In genomic region chr5:179768326-179769085, GRCh38 we compare ENCODE assay signal across 15 cellular contexts. TPM values are rescaled to one million over a fixed set of nuclear protein-coding genes. Genes with fewer than 3 reads are reported as not detected.
DNase-seq lines count a peak whose midpoint lies in the region; ATAC-seq and TF ChIP-seq lines count a peak whose summit lies in the region.
"Had no signal": no experiment of that assay in that cellular context is flagged by ENCODE, and none has a peak within 500 bp of the region (broad histone marks: within the 10 kb centered on the region; RNA-seq: fewer than 3 reads in every experiment).

No MANE protein-coding gene starts in this region.

- no peak overlapping the region for H3K18ac ChIP-seq in mesendoderm (ENCODE audit: low read length)

- ATAC-seq in GM21423 (IDR thresholded peaks at IDR 0.05; ENCODE audit: unreplicated experiment) = no peak
- ATAC-seq: gastrocnemius medialis had no signal

- no peak overlapping the region for H2AK5ac ChIP-seq in mesendoderm (ENCODE audit: low read length)

- H3K4me1 ChIP-seq in HEK293 (ENCODE audit: control insufficient read depth, insufficient read depth, low read length) = peaks cover 1% of the 10 kb centered on the region; the same call in 1 of the 2 replicates
- H3K4me1 ChIP-seq in mesendoderm (ENCODE audit: control insufficient read depth, low read depth, low read length) = no peaks in the 10 kb centered on the region

- H3K27ac ChIP-seq in HEK293 (ENCODE audit: extremely low read depth, low read depth, low read length) (no peak overlapping the region), mesendoderm (ENCODE audit: low read depth, low read length) (no peak overlapping the region)
- H3K27ac ChIP-seq: gastrocnemius medialis, upper lobe of left lung had no signal

- POLR2A ChIA-PET in HEK293 (lab: Yijun Ruan, JAX) = no interaction called here

- no peak for TF ChIP-seq CTCF in HEK293 (tag by site-specific recombination; IDR thresholded peaks at IDR 0.05)
- peak; percentile 40 for TF ChIP-seq CTCF in choroid plexus epithelial cell (conservative IDR thresholded peaks at IDR 0.05; ENCODE audit: low read depth, low read length)

- H2BK5ac ChIP-seq in mesendoderm (ENCODE audit: low read length) = no peak overlapping the region

- CTCF ChIA-PET in HEK293 (lab: Yijun Ruan, JAX) = interaction anchor here (1.2 to 1.3 kb wide), 2 partner anchors 32 to 38 kb away, joined by 3 to 5 read pairs; no protein-coding TSS in a partner anchor

- DNase-seq in NK-92 treated with Interleukin-12 subunit alpha and Interleukin-12 subunit beta, amount 100 ng/mL, for 24 hours (lab: John Stamatoyannopoulos, UW) = peak; percentile 40
- DNase-seq in NK-92 (lab: John Stamatoyannopoulos, UW; ENCODE audit: unreplicated experiment) (no peak), choroid plexus epithelial cell (ENCODE audit: low read depth) (no peak), mesendoderm (peak; percentile 75), NCI-H187 treated with DMSO at 0.1 percent for 48 hours (lab: John Stamatoyannopoulos, UW) (no peak), GM19240 (ENCODE audit: insufficient read length, low spot score) (no peak)
- DNase-seq: 8988T; activated CD4-positive, alpha-beta T cell treated with anti-CD3 and anti-CD28 coated beads, Interleukin-2, amount 50 U/mL, for 4 hours; Calu3; gastrocnemius medialis; MM.1S; small intestine; upper lobe of left lung had no signal

- H3K23ac ChIP-seq in mesendoderm (ENCODE audit: low read length) = no peak overlapping the region

- no peak overlapping the region for H4K5ac ChIP-seq in mesendoderm (ENCODE audit: low read length)

- no peak overlapping the region for H3K9ac ChIP-seq in mesendoderm (ENCODE audit: low read length)

- no CpG with 5 or more reads among the region's 18 CpGs for WGBS in mesendoderm (ENCODE audit: extremely low coverage, insufficient coverage, low lambda C conversion rate)

- no peak overlapping the region for H3K4me2 ChIP-seq in mesendoderm (ENCODE audit: low read length)

- no peak overlapping the region for H3K4me3 ChIP-seq in HEK293 (ENCODE audit: low read depth, low read length)
- H3K4me3 ChIP-seq in choroid plexus epithelial cell (ENCODE audit: low read depth, low read length) = no peak overlapping the region
- no peak overlapping the region for H3K4me3 ChIP-seq in mesendoderm (ENCODE audit: low read length)
- H3K4me3 ChIP-seq: gastrocnemius medialis, upper lobe of left lung had no signal

- H4K8ac ChIP-seq in mesendoderm (ENCODE audit: low read depth, low read length) = no peak overlapping the region

- H3K27me3 ChIP-seq in mesendoderm (ENCODE audit: insufficient read depth, low read length, poor library complexity) = no peaks in the 10 kb centered on the region
- H3K27me3 ChIP-seq: gastrocnemius medialis, upper lobe of left lung had no signal

- no peak overlapping the region for H2BK15ac ChIP-seq in mesendoderm (replicated peaks; ENCODE audit: low read depth)

- H2BK120ac ChIP-seq in mesendoderm (ENCODE audit: low read depth, low read length) = no peak overlapping the region

- H3K36me3 ChIP-seq in HEK293 (ENCODE audit: control insufficient read depth in 2 of 2, insufficient read depth in 1 of 2, low read length in 2 of 2) = peaks cover 27 to 85% of the 10 kb centered on the region in 2 experiments
- peaks cover 18% of the 10 kb centered on the region for H3K36me3 ChIP-seq in mesendoderm (ENCODE audit: control insufficient read depth, insufficient read depth, low read length)

- H3K79me1 ChIP-seq in mesendoderm (ENCODE audit: low read length) = peaks cover 19% of the 10 kb centered on the region

- no peak overlapping the region for H3K4ac ChIP-seq in mesendoderm (ENCODE audit: low read depth, low read length)

- H3K79me2 ChIP-seq in mesendoderm (ENCODE audit: control insufficient read depth, insufficient read depth, low read length) = peaks cover 22% of the 10 kb centered on the region

- no peaks in the 10 kb centered on the region for H3K9me3 ChIP-seq in HEK293 (ENCODE audit: control insufficient read depth, insufficient read depth, low read depth, low read length)
- H3K9me3 ChIP-seq: gastrocnemius medialis, upper lobe of left lung had no signal

- H3K56ac ChIP-seq in mesendoderm (ENCODE audit: low read length) = no peak overlapping the region

TF ChIP-seq in HEK293, 187 proteins besides CTCF, POLR2A, EP300 and RAD21:
- TF ChIP-seq SCRT2 (tag by site-specific recombination; IDR thresholded peaks at IDR 0.05) (0 out of 2 replicates have a peak, but pooled peaks have one; percentile 27), ZNF548 (tag by site-specific recombination; IDR thresholded peaks at IDR 0.05) (no peak)
TF ChIP-seq in HEK293: peak in this region for 1.

RNA-seq across cellular contexts. Expression of gene LTC4S, which starts 25.3 kb away (rescaled TPM):
- polyA plus RNA-seq in mesendoderm (2013, experiment 1 of 2) = 0.45 TPM
- 0.42 TPM for polyA plus RNA-seq in mesendoderm (2013, experiment 2 of 2)

RNA-seq across cellular contexts. Expression of gene MAML1, which starts 35.9 kb away (rescaled TPM):
- 34.7 TPM for polyA plus RNA-seq in mesendoderm (2013, experiment 1 of 2)
- 36.0 TPM for polyA plus RNA-seq in mesendoderm (2013, experiment 2 of 2)

RNA-seq across cellular contexts. Expression of gene MGAT4B, which starts 38.2 kb away (rescaled TPM):
- 35.2 TPM for polyA plus RNA-seq in mesendoderm (2013, experiment 1 of 2)
- 37.9 TPM for polyA plus RNA-seq in mesendoderm (2013, experiment 2 of 2)

RNA-seq across cellular contexts. Expression of gene SQSTM1, which starts 52.2 kb away (rescaled TPM):
- polyA plus RNA-seq in mesendoderm (2013, experiment 1 of 2) = 52.0 TPM
- polyA plus RNA-seq in mesendoderm (2013, experiment 2 of 2) = 62.0 TPM

Comparison
In these comparisons a context has a peak if more than half of its experiments do, and no peak if none do; other contexts are left out.
1. DNase-seq: peak in NK-92 treated with Interleukin-12 subunit alpha and Interleukin-12 subunit beta, amount 100 ng/mL, for 24 hours (single experiment) and mesendoderm (single experiment); none in NK-92 (single experiment), choroid plexus epithelial cell (single experiment), NCI-H187 treated with DMSO at 0.1 percent for 48 hours (single experiment) and GM19240 (single experiment).